ENCODE assay signal across 12 cellular contexts in genomic region chr1:168452329-168452728, GRCh38.
DNase-seq lines count a peak whose midpoint lies in the region; ATAC-seq and TF ChIP-seq lines count a peak whose summit lies in the region.
"Had no signal": no experiment of that assay in that cellular context is flagged by ENCODE, and none has a peak within 500 bp of the region (broad histone marks: within the 10 kb centered on the region; RNA-seq: fewer than 3 reads in every experiment).

No MANE protein-coding gene starts in this region.

- 0 out of 2 replicates have a peak, but pooled peaks cover 4% of the 10 kb centered on the region for H3K4me1 ChIP-seq in PC-3 (ENCODE audit: insufficient read depth, low read length)
- H3K4me1 ChIP-seq: stomach had no signal

- H3K27me3 ChIP-seq in PC-3 (ENCODE audit: low read length): no peaks in the 10 kb centered on the region; the same call in 1 of the 2 replicates
- H3K27me3 ChIP-seq: stomach had no signal

- H3K9ac ChIP-seq in PC-3 (ENCODE audit: low read length): no peak overlapping the region

- peak overlapping the region in 1 of 2 donors; percentile 5 for H3K27ac Mint-ChIP-seq in effector memory CD8-positive, alpha-beta T cell
- H3K27ac Mint-ChIP-seq: activated CD4-positive, alpha-beta T cell treated with anti-CD3 and anti-CD28 coated beads for 36 hours had no signal

- H3F3A ChIP-seq in PC-3 (ENCODE audit: low read length, unreplicated experiment): no peaks in the 10 kb centered on the region

- BruUV-seq in PC-3 (replicated peaks; lab: Mats Ljungman, UMichigan): no TSS peak

- H2AFZ ChIP-seq in PC-3 (ENCODE audit: low read length): no peak overlapping the region

- H3K4me3 ChIP-seq in PC-3 (ENCODE audit: low read length): no peak overlapping the region
- H3K4me3 ChIP-seq in epithelial cell of proximal tubule (ENCODE audit: low read depth, low read length): no peak overlapping the region
- H3K4me3 ChIP-seq: stomach had no signal

- no peak overlapping the region for H3K4me2 ChIP-seq in PC-3 (ENCODE audit: low read length)

- H4K20me1 ChIP-seq in PC-3 (ENCODE audit: low read length): no peaks in the 10 kb centered on the region

- CTCF ChIA-PET in PC-3 (lab: Charles Lee): no interaction called here

- peaks cover 0 to 4% of the 10 kb centered on the region in 2 donors for H3K9me3 Mint-ChIP-seq in effector memory CD8-positive, alpha-beta T cell

- no peaks in the 10 kb centered on the region for H3K9me2 ChIP-seq in PC-3 (replicated peaks; ENCODE audit: low read length)

- H3K4me3 Mint-ChIP-seq in effector memory CD8-positive, alpha-beta T cell: no peak overlapping the region
- H3K4me3 Mint-ChIP-seq: activated CD4-positive, alpha-beta T cell treated with anti-CD3 and anti-CD28 coated beads for 36 hours had no signal

- DNase-seq in ACHN (peak; percentile 18), GM13976 (ENCODE audit: low spot score) (no peak), PC-3 (no peak), epithelial cell of proximal tubule (ENCODE audit: low read depth) (no peak), SIG-M5 (lab: John Stamatoyannopoulos, UW) (no peak), SIG-M5 treated with dmso at 0.1 percent for 504 hours (lab: John Stamatoyannopoulos, UW; ENCODE audit: unreplicated experiment) (no peak)
- DNase-seq in effector memory CD8-positive, alpha-beta T cell: no peak
- DNase-seq: activated CD4-positive, alpha-beta T cell treated with anti-CD3 and anti-CD28 coated beads for 36 hours; NCI-H69; retina; stomach had no signal

- H3K4me1 Mint-ChIP-seq in effector memory CD8-positive, alpha-beta T cell (ENCODE audit: low read depth in 2 of 2): peaks cover 10 to 29% of the 10 kb centered on the region in 2 donors

- no peaks in the 10 kb centered on the region for H3K27me3 Mint-ChIP-seq in effector memory CD8-positive, alpha-beta T cell
- H3K27me3 Mint-ChIP-seq: activated CD4-positive, alpha-beta T cell treated with anti-CD3 and anti-CD28 coated beads for 36 hours had no signal

- H3K36me3 ChIP-seq in PC-3 (ENCODE audit: low read depth, low read length): no peaks in the 10 kb centered on the region; the same call in 1 of the 2 replicates
- H3K36me3 ChIP-seq: stomach had no signal

- H3K79me2 ChIP-seq in PC-3 (ENCODE audit: low read length): no peaks in the 10 kb centered on the region

- TF ChIP-seq CTCF in GM13976 (IDR thresholded peaks at IDR 0.05; ENCODE audit: borderline replicate concordance, control extremely low read depth, extremely low read depth, insufficient read depth, missing control alignments) (peak; percentile 9), PC-3 (conservative IDR thresholded peaks at IDR 0.05; ENCODE audit: low read depth, low read length) (peak; percentile 61), epithelial cell of proximal tubule (conservative IDR thresholded peaks at IDR 0.05; ENCODE audit: low read depth, low read length) (peak; percentile 39)

- in situ Hi-C loops in ACHN (cut with HindIII; ENCODE audit: low pct_ligation_motif_present, low pct_unique_long_range_greater_than_20kb, low sequenced_read_pairs): no loop called here
- in situ Hi-C loops in GM13976 (cut with MboI; ENCODE audit: low sequenced_read_pairs, unreplicated experiment): no loop called here

- no peaks in the 10 kb centered on the region for H3K36me3 Mint-ChIP-seq in effector memory CD8-positive, alpha-beta T cell (ENCODE audit: insufficient read depth)

- H3K9me3 ChIP-seq in PC-3 (ENCODE audit: low read length): no peaks in the 10 kb centered on the region

- POLR2A ChIA-PET in PC-3 (lab: Charles Lee; ENCODE audit: unreplicated experiment): no interaction called here

- intact Hi-C loops in PC-3 (cut with micrococcal nuclease): no loop called here

- H3K27ac ChIP-seq in PC-3 (ENCODE audit: low read length): no peak overlapping the region
- H3K27ac ChIP-seq: stomach had no signal

- ATAC-seq in PC-3: no peak
- ATAC-seq in effector memory CD8-positive, alpha-beta T cell (replicated peaks): no peak
- no peak for ATAC-seq in HG03457 (IDR thresholded peaks at IDR 0.05; ENCODE audit: unreplicated experiment)
- ATAC-seq: activated CD4-positive, alpha-beta T cell treated with anti-CD3 and anti-CD28 coated beads for 36 hours had no signal

Comparison
In these comparisons a context has a peak if more than half of its experiments do, and no peak if none do; other contexts are left out.
1. CTCF ChIP-seq: peak in every context shown above with its lines; median percentile 61 in PC-3; 39 in epithelial cell of proximal tubule; 9 in GM13976.